22 cellular contexts compared by ENCODE assay signal in genomic region chr11:89625171-89625570, GRCh38.
DNase-seq lines count a peak whose midpoint lies in the region; ATAC-seq and TF ChIP-seq lines count a peak whose summit lies in the region.
"Had no signal": no experiment of that assay in that cellular context is flagged by ENCODE, and none has a peak within 500 bp of the region (broad histone marks: within the 10 kb centered on the region; RNA-seq: fewer than 3 reads in every experiment).

No MANE protein-coding gene starts in this region.

- H3K4me1 Mint-ChIP-seq in Caco-2 (ENCODE audit: low read depth, unreplicated experiment) = no peaks in the 10 kb centered on the region

- no TSS peak for BruUV-seq in Caco-2 (replicated peaks; lab: Mats Ljungman, UMichigan)

- no peaks in the 10 kb centered on the region for H3K4me1 ChIP-seq in Caco-2
- H3K4me1 ChIP-seq: pancreas, SJSA1, stomach, uterus had no signal

- ATAC-seq in left lobe of liver = peak; percentile 51
- ATAC-seq: activated CD8-positive, alpha-beta T cell treated with anti-CD3 and anti-CD28 coated beads, Interleukin-2, amount 10 ng/mL, durations not matched to agents 7 days and 5 days; GM12878; pancreas had no signal

- no peaks in the 10 kb centered on the region for H3K36me3 ChIP-seq in Caco-2 (ENCODE audit: control insufficient read depth, insufficient read depth, low read length)
- H3K36me3 ChIP-seq: BLaER1 treated with 17β-estradiol and CSF1 and Interleukin-3, amounts not matched to agents 10 nM and 100 nM; pancreas; SJSA1; stomach; uterus had no signal

- peak; percentile 15; the same call in 1 of the 2 replicates for TF ChIP-seq RAD21 in Ishikawa (IDR thresholded peaks at IDR 0.05; ENCODE audit: low read depth)

- no peaks in the 10 kb centered on the region for H3K27me3 ChIP-seq in Caco-2 (replicated peaks; ENCODE audit: control insufficient read depth, insufficient read depth, low read length)
- H3K27me3 ChIP-seq: BLaER1 treated with 17β-estradiol and CSF1 and Interleukin-3, amounts not matched to agents 10 nM and 100 nM; pancreas; SJSA1; stomach; uterus had no signal

- no peaks in the 10 kb centered on the region for H3K9me3 ChIP-seq in Caco-2
- H3K9me3 ChIP-seq: BLaER1 treated with 17β-estradiol and CSF1 and Interleukin-3, amounts not matched to agents 10 nM and 100 nM; pancreas; SJSA1; stomach; uterus had no signal

- CTCF ChIA-PET in Caco-2 (lab: Charles Lee) = no interaction called here

- POLR2A ChIA-PET in Caco-2 (lab: Charles Lee) = no interaction called here

- no peak overlapping the region for H3K4me3 ChIP-seq in Caco-2 (ENCODE audit: low read depth, low read length)
- H3K4me3 ChIP-seq: BLaER1 treated with 17β-estradiol and CSF1 and Interleukin-3, amounts not matched to agents 10 nM and 100 nM; GM12878; pancreas; SJSA1; stomach; uterus had no signal

- H3K27me3 Mint-ChIP-seq in Caco-2 (ENCODE audit: insufficient read depth, unreplicated experiment) = peaks cover 2% of the 10 kb centered on the region

- intact Hi-C loops in Caco-2 (cut with micrococcal nuclease; ENCODE audit: unreplicated experiment) = loop anchor here (1.0 kb wide), 1 partner anchor 488 kb away; no protein-coding TSS in a partner anchor

- in situ Hi-C loops in SK-MEL-5 (cut with HindIII; ENCODE audit: low pct_unique_long_range_greater_than_20kb, low sequenced_read_pairs) = no loop called here

- H3K36me3 Mint-ChIP-seq in Caco-2 (ENCODE audit: insufficient read depth, unreplicated experiment) = no peaks in the 10 kb centered on the region

- H3K27ac Mint-ChIP-seq in Caco-2 (ENCODE audit: unreplicated experiment) = no peak overlapping the region
- H3K27ac Mint-ChIP-seq: activated CD8-positive, alpha-beta T cell treated with anti-CD3 and anti-CD28 coated beads, Interleukin-2, amount 10 ng/mL, durations not matched to agents 7 days and 5 days; activated T-helper 2 cell treated with anti-CD3 and anti-CD28 coated beads, Interferon-gamma antibody, Interleukin-2, Interleukin-4, amounts not matched to agents 10 μg/mL and 5 μg/mL and 100 μg/mL, durations not matched to agents 14 hours and 24 hours and 36 hours had no signal

- peak in 1 of 2 experiments; percentile 21 for DNase-seq in Caco-2
- peak; percentile 34 for DNase-seq in SK-MEL-5 (ENCODE audit: low read depth, low spot score)
- DNase-seq in left lobe of liver (ENCODE audit: low spot score) = no peak
- DNase-seq in cerebellum (ENCODE audit: low spot score) = no peak
- DNase-seq in SW480 (ENCODE audit: low spot score) = no peak
- no peak for DNase-seq in amniotic stem cell (lab: John Stamatoyannopoulos, UW)
- DNase-seq in activated naive CD4-positive, alpha-beta T cell treated with anti-CD3 and anti-CD28 coated beads, Interleukin-2, amount 50 U/mL, for 16 hours = no peak
- DNase-seq: activated CD8-positive, alpha-beta T cell treated with anti-CD3 and anti-CD28 coated beads, Interleukin-2, amount 10 ng/mL, durations not matched to agents 7 days and 5 days; anterior cingulate cortex; EL; hypothalamus; KBM-7; NCI-H2029; NK-92 treated with Interleukin-12 subunit alpha and Interleukin-12 subunit beta, amount 100 ng/mL, for 24 hours; pancreas; stomach; uterus had no signal

- H3K9me3 Mint-ChIP-seq in Caco-2 (ENCODE audit: unreplicated experiment) = no peaks in the 10 kb centered on the region
- H3K9me3 Mint-ChIP-seq: activated T-helper 2 cell treated with anti-CD3 and anti-CD28 coated beads, Interferon-gamma antibody, Interleukin-2, Interleukin-4, amounts not matched to agents 10 μg/mL and 5 μg/mL and 100 μg/mL, durations not matched to agents 14 hours and 24 hours and 36 hours had no signal

- TF ChIP-seq CTCF in Caco-2 (IDR thresholded peaks at IDR 0.05; ENCODE audit: insufficient read depth in 1 of 2, low read depth in 1 of 2, low read length in 1 of 2, severe bottlenecking in 1 of 2, unreplicated experiment in 1 of 2) = peak; percentile 39 to 50

- H3K4me3 Mint-ChIP-seq in Caco-2 (ENCODE audit: unreplicated experiment) = no peak overlapping the region
- H3K4me3 Mint-ChIP-seq: activated CD8-positive, alpha-beta T cell treated with anti-CD3 and anti-CD28 coated beads, Interleukin-2, amount 10 ng/mL, durations not matched to agents 7 days and 5 days had no signal

- no peak for TF ChIP-seq EP300 in Ishikawa (IDR thresholded peaks at IDR 0.05; ENCODE audit: borderline replicate concordance)

TF ChIP-seq in Ishikawa, 13 proteins besides CTCF, POLR2A, EP300 and RAD21:
- TF ChIP-seq CREB1 (IDR thresholded peaks at IDR 0.05; ENCODE audit: low read depth) (no peak), NFIC (IDR thresholded peaks at IDR 0.05) (no peak), TEAD4 (IDR thresholded peaks at IDR 0.05) (no peak), USF1 (IDR thresholded peaks at IDR 0.05) (no peak), YY1 (IDR thresholded peaks at IDR 0.05; ENCODE audit: low read depth) (no peak), FOXM1 (IDR thresholded peaks at IDR 0.05; ENCODE audit: borderline replicate concordance, low read depth) (no peak), ZBTB7A (IDR thresholded peaks at IDR 0.05; ENCODE audit: low read depth) (no peak), TAF1 (IDR thresholded peaks at IDR 0.05; ENCODE audit: low read depth) (no peak), EGR1 (IDR thresholded peaks at IDR 0.05) (no peak), CEBPB (IDR thresholded peaks at IDR 0.05) (no peak), TCF12 (IDR thresholded peaks at IDR 0.05; ENCODE audit: low read depth) (no peak), REST (IDR thresholded peaks at IDR 0.05; ENCODE audit: low read depth) (no peak), MAX (IDR thresholded peaks at IDR 0.05) (no peak)
